Comparison of ENCODE assay signal across 8 cellular contexts in the genomic region with DNA sequence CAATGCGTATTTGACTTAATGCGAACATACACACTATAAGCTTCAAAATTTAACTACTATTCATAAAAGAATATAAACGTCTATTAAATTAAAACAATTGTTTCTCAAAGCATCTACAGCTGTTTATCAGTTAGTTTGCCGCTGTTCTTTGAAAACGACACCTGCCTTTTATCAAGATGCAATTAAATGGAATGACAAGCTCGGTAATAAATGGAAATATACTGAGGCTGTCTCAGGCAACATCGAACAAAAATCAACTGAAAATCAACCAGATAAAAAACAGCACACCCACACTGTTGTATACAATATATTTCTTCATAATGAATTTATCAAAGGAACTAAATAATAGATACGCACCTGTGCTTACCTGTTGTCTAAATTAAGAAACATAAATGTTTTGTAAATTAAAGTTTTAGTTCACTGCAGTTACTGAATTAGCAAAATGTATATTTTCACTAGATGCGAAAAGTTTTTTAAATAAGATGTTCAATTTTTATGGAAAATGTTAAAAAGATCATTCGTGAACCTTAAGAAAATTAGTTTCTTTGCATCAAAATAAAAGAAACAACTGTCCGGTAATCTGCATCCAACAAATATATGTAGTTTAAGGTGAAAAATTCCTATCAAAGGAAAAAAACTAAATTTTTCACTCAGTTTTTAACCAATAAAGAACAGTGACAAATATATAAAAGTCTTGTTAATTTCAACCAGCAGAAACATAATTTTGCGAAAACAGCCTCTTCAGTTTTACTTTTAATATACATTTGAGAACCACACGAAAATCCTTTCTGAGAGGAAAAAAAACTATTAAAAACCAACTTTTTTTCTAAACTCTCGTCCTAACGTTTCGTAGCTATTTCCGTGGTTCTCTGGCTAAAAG.
DNase-seq lines count a peak whose midpoint lies in the region; ATAC-seq, FAIRE-seq and TF ChIP-seq lines count a peak whose summit lies in the region.

No MANE protein-coding gene starts in this region.

- H4K20me1 ChIP-seq in HepG2 (ENCODE audit: insufficient read depth, low read length) = no peaks in the 10 kb centered on the region; the same call in 1 of the 2 replicates

- POLR2A ChIA-PET in HepG2 (lab: Yijun Ruan, JAX) = interaction anchor here (1.0 to 5.2 kb wide), 4 partner anchors 46 to 143 kb away, joined by 3 to 74 read pairs (median 21); partner anchors contain the start of genes SPRYD7 and TRIM13

- peak overlapping the region; percentile 92 for H3K9ac ChIP-seq in HepG2 (ENCODE audit: insufficient read depth, low read depth, low read length)

- no peak overlapping the region for H2AFZ ChIP-seq in HepG2 (ENCODE audit: low read length)

- no peaks in the 10 kb centered on the region for H3K9me3 Mint-ChIP-seq in activated naive CD4-positive, alpha-beta T cell treated with anti-CD3 and anti-CD28 coated beads, Interleukin-2, amount 10 ng/mL, durations not matched to agents 7 days and 5 days
- H3K9me3 Mint-ChIP-seq in activated naive CD8-positive, alpha-beta T cell (ENCODE audit: low read depth) = no peaks in the 10 kb centered on the region

- TF ChIP-seq CTCF in HepG2 (CRISPR knock-in tag; IDR thresholded peaks at IDR 0.05) (no peak), upper lobe of right lung (IDR thresholded peaks at IDR 0.05) (no peak)

- ATAC-seq in HepG2 = no peak
- no peak for ATAC-seq in upper lobe of right lung

- H3K36me3 ChIP-seq in HepG2 (replicated peaks in 1 of 2; ENCODE audit: control insufficient read depth in 1 of 2, insufficient read depth in 2 of 2, low read length in 2 of 2) (0 out of 5 replicates have a peak, but pooled peaks cover 0 to 4% of the 10 kb centered on the region in 2 experiments), upper lobe of right lung (no peaks in the 10 kb centered on the region)

- H3K27ac Mint-ChIP-seq in activated naive CD4-positive, alpha-beta T cell treated with anti-CD3 and anti-CD28 coated beads, Interleukin-2, amount 10 ng/mL, durations not matched to agents 7 days and 5 days = peak overlapping the region; percentile 100
- H3K27ac Mint-ChIP-seq in activated naive CD8-positive, alpha-beta T cell = peak overlapping the region; percentile 94

- no peaks in the 10 kb centered on the region for H3K9me3 ChIP-seq in HepG2 (ENCODE audit: low read length)
- H3K9me3 ChIP-seq in upper lobe of right lung = no peaks in the 10 kb centered on the region

- TF ChIP-seq POLR2A in HepG2 (IDR thresholded peaks at IDR 0.05; ENCODE audit: insufficient read depth in 1 of 2, low read depth in 2 of 2, low read length in 2 of 2) = no peak

- in situ Hi-C loops in HepG2 (cut with HindIII; ENCODE audit: extremely low pct_ligation_motif_present, low pct_unique_long_range_greater_than_20kb) = loop anchor here (10.0 kb wide), 1 partner anchor 725 kb away; no protein-coding TSS in a partner anchor

- H3K4me3 Mint-ChIP-seq in activated naive CD4-positive, alpha-beta T cell treated with anti-CD3 and anti-CD28 coated beads, Interleukin-2, amount 10 ng/mL, durations not matched to agents 7 days and 5 days = peak overlapping the region; percentile 92
- H3K4me3 Mint-ChIP-seq in activated naive CD8-positive, alpha-beta T cell = peak overlapping the region; percentile 100

- no TSS peak for BruUV-seq in HepG2 (replicated peaks; lab: Mats Ljungman, UMichigan)

- peak overlapping the region; percentile 96 for H3K27ac ChIP-seq in HepG2 (ENCODE audit: extremely low read length, insufficient read depth, low read length)
- H3K27ac ChIP-seq in upper lobe of right lung = peak overlapping the region; percentile 82

- H3K4me1 ChIP-seq in HepG2 (ENCODE audit: insufficient read depth, low read length) (peaks cover 53% of the 10 kb centered on the region), upper lobe of right lung (peaks cover 17% of the 10 kb centered on the region)

- TF ChIP-seq EP300 in HepG2 (IDR thresholded peaks at IDR 0.05; ENCODE audit: low read depth in 2 of 2, low read length in 2 of 2) (no peak), HepG2 (CRISPR knock-in tag; IDR thresholded peaks at IDR 0.05; ENCODE audit: borderline replicate concordance) (no peak)

- intact Hi-C loops in HepG2 (cut with micrococcal nuclease; ENCODE audit: unreplicated experiment) (loop anchor here (5.0 to 10.0 kb wide), 4 partner anchors 102 to 988 kb away; no protein-coding TSS in a partner anchor), upper lobe of right lung (cut with DNase I) (no loop called here)

- no peaks in the 10 kb centered on the region; a peak in 1 of 5 replicates for H3K27me3 ChIP-seq in HepG2 (ENCODE audit: control insufficient read depth in 1 of 2, insufficient read depth in 2 of 2, low read length in 2 of 2)
- no peaks in the 10 kb centered on the region for H3K27me3 ChIP-seq in upper lobe of right lung

- CTCF ChIA-PET in activated naive CD4-positive, alpha-beta T cell treated with anti-CD3 and anti-CD28 coated beads, Interleukin-2, amount 10 ng/mL, durations not matched to agents 7 days and 5 days (lab: Charles Lee) = interaction anchor here (0.7 to 1.5 kb wide), 7 partner anchors 10 to 103 kb away, joined by 3 to 5 read pairs (median 3); partner anchors contain the start of gene TRIM13
- CTCF ChIA-PET in HepG2 (lab: Yijun Ruan, JAX; ENCODE audit: low intra/inter-chr PET ratio, low total read pairs) = no interaction called here

- DNase-seq in activated naive CD4-positive, alpha-beta T cell treated with anti-CD3 and anti-CD28 coated beads, Interleukin-2, amount 10 ng/mL, durations not matched to agents 7 days and 5 days = no peak
- no peak for DNase-seq in activated naive CD4-positive, alpha-beta T cell (lab: John Stamatoyannopoulos, UW)
- DNase-seq in HepG2 (ENCODE audit: low spot score) = no peak
- DNase-seq in upper lobe of right lung = no peak
- DNase-seq in activated CD4-positive, CD25-positive, alpha-beta regulatory T cell (lab: John Stamatoyannopoulos, UW) = no peak
- DNase-seq in RCC 7860 (ENCODE audit: low spot score) = no peak
- DNase-seq in SHP77 treated with DMSO at 0.1 percent for 48 hours (lab: John Stamatoyannopoulos, UW) = no peak

- no peak for TF ChIP-seq RAD21 in HepG2 (CRISPR knock-in tag; IDR thresholded peaks at IDR 0.05)

- WGBS in HepG2 (ENCODE audit: low lambda C conversion rate) = 4% methylated on average over 17 of the region's 17 CpGs

- no peak for FAIRE-seq in HepG2 (lab: Jason Lieb, UNC)
- no peak for FAIRE-seq in RCC 7860 (lab: Jason Lieb, UNC)

- peaks cover 53% of the 10 kb centered on the region for H3K4me1 Mint-ChIP-seq in activated naive CD4-positive, alpha-beta T cell treated with anti-CD3 and anti-CD28 coated beads, Interleukin-2, amount 10 ng/mL, durations not matched to agents 7 days and 5 days
- peaks cover 41% of the 10 kb centered on the region for H3K4me1 Mint-ChIP-seq in activated naive CD8-positive, alpha-beta T cell (ENCODE audit: low read depth)

- H3K36me3 Mint-ChIP-seq in activated naive CD4-positive, alpha-beta T cell treated with anti-CD3 and anti-CD28 coated beads, Interleukin-2, amount 10 ng/mL, durations not matched to agents 7 days and 5 days = peaks cover 48% of the 10 kb centered on the region
- no peaks in the 10 kb centered on the region for H3K36me3 Mint-ChIP-seq in activated naive CD8-positive, alpha-beta T cell

- H3K27me3 Mint-ChIP-seq in activated naive CD4-positive, alpha-beta T cell treated with anti-CD3 and anti-CD28 coated beads, Interleukin-2, amount 10 ng/mL, durations not matched to agents 7 days and 5 days = no peaks in the 10 kb centered on the region
- peaks cover 13% of the 10 kb centered on the region for H3K27me3 Mint-ChIP-seq in activated naive CD8-positive, alpha-beta T cell

- H3K4me2 ChIP-seq in HepG2 (ENCODE audit: low read depth, low read length) = peak overlapping the region; percentile 76

- peaks cover 91% of the 10 kb centered on the region for H3K79me2 ChIP-seq in HepG2 (ENCODE audit: insufficient read depth, low read length)

- H3K4me3 ChIP-seq in HepG2 (replicated peaks in 1 of 3; ENCODE audit: insufficient read depth in 1 of 3, low read depth in 2 of 3, low read length in 3 of 3) = peak overlapping the region; percentile 78 to 93 (median 91)
- H3K4me3 ChIP-seq in upper lobe of right lung = peak overlapping the region; percentile 72

TF ChIP-seq in HepG2, 621 proteins besides CTCF, POLR2A, EP300 and RAD21:
- TF ChIP-seq KDM5A (IDR thresholded peaks at IDR 0.05; ENCODE audit: borderline replicate concordance, low read length) (0 out of 2 replicates have a peak, but pooled peaks have one; percentile 11), TMF1 (CRISPR knock-in tag; IDR thresholded peaks at IDR 0.05; ENCODE audit: low read depth) (no peak), CCAR2 (optimal IDR thresholded peaks at IDR 0.05; ENCODE audit: low read depth, low read length) (no peak)
- TF ChIP-seq, protein P1, sequence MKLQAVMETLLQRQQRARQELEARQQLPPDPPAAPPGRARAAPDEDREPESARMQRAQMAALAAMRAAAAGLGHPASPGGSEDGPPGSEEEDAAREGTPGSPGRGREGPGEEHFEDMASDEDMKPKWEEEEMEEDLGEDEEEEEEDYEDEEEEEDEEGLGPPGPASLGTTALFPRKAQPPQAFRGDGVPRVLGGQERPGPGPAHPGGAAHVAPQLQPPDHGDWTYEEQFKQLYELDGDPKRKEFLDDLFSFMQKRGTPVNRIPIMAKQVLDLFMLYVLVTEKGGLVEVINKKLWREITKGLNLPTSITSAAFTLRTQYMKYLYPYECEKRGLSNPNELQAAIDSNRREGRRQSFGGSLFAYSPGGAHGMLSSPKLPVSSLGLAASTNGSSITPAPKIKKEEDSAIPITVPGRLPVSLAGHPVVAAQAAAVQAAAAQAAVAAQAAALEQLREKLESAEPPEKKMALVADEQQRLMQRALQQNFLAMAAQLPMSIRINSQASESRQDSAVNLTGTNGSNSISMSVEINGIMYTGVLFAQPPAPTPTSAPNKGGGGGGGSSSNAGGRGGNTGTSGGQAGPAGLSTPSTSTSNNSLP (IDR thresholded peaks at IDR 0.05; ENCODE audit: low read depth, low read length) = 0 out of 2 replicates have a peak, but pooled peaks have one; percentile 46
